ENCODE assay signal across 14 cellular contexts in the genomic region with DNA sequence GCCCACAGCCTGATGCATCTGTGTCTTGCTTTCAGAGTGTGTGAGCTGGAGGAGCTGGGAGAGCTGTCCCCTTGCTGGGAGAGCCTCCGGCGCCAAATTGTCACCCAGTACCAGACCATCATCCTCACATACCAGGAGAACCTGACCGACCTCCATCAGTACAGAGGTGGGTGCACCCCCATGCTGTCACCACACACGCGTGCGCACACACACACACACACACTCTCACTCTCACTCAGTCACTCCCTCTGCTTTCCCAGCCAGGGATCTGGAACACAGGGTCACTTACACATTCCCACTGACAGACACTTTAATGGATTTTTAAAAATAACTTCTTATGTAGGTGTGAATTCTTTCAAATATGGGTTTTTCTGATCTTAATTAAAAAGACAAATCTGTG.
"Had no signal": no experiment of that assay in that cellular context is flagged by ENCODE, and none has a peak within 500 bp of the region (broad histone marks: within the 10 kb centered on the region; RNA-seq: fewer than 3 reads in every experiment).

No MANE protein-coding gene starts in this region.

- H3K4me3 Mint-ChIP-seq: activated naive CD4-positive, alpha-beta T cell treated with anti-CD3 and anti-CD28 coated beads, Interleukin-2, amount 10 ng/mL, durations not matched to agents 7 days and 5 days; dendritic cell treated with granulocyte-macrophage colony-stimulating factor and Interleukin-4, amounts not matched to agents 40 ng/mL and 50 ng/mL, for 4 days; natural killer cell had no signal

- H3K9me3 Mint-ChIP-seq: activated naive CD4-positive, alpha-beta T cell treated with anti-CD3 and anti-CD28 coated beads, Interleukin-2, amount 10 ng/mL, durations not matched to agents 7 days and 5 days; dendritic cell treated with granulocyte-macrophage colony-stimulating factor and Interleukin-4, amounts not matched to agents 40 ng/mL and 50 ng/mL, for 4 days; natural killer cell had no signal

- H3K27me3 Mint-ChIP-seq: activated naive CD4-positive, alpha-beta T cell treated with anti-CD3 and anti-CD28 coated beads, Interleukin-2, amount 10 ng/mL, durations not matched to agents 7 days and 5 days; dendritic cell treated with granulocyte-macrophage colony-stimulating factor and Interleukin-4, amounts not matched to agents 40 ng/mL and 50 ng/mL, for 4 days had no signal

- DNase-seq: activated CD4-positive, CD25-positive, alpha-beta regulatory T cell; activated effector memory CD4-positive, alpha-beta T cell treated with Interleukin-2 at 50 U/mL for 16 hours; activated naive CD4-positive, alpha-beta T cell treated with anti-CD3 and anti-CD28 coated beads, Interleukin-2, amount 10 ng/mL, durations not matched to agents 7 days and 5 days; aorta; effector CD8-positive, alpha-beta T cell; mesendoderm; natural killer cell; pancreas; sigmoid colon; stimulated activated CD4-positive, alpha-beta T cell treated with anti-CD3 and anti-CD28 coated beads, Interleukin-4, amount 100 ng/mL, for 4 hours; stimulated activated naive CD4-positive, alpha-beta T cell; T1000; upper lobe of right lung had no signal

- H3K27ac Mint-ChIP-seq: activated naive CD4-positive, alpha-beta T cell treated with anti-CD3 and anti-CD28 coated beads, Interleukin-2, amount 10 ng/mL, durations not matched to agents 7 days and 5 days; dendritic cell treated with granulocyte-macrophage colony-stimulating factor and Interleukin-4, amounts not matched to agents 40 ng/mL and 50 ng/mL, for 4 days had no signal

- ATAC-seq: natural killer cell, pancreas, upper lobe of right lung had no signal
